In genomic region chr4:38868055-38868965, GRCh38 we compare ENCODE assay signal across 8 cellular contexts. TPM values are rescaled to one million over a fixed set of nuclear protein-coding genes. Genes with fewer than 3 reads are reported as not detected.
DNase-seq lines count a peak whose midpoint lies in the region; ATAC-seq, FAIRE-seq and TF ChIP-seq lines count a peak whose summit lies in the region.

No MANE protein-coding gene starts in this region.

- no peaks in the 10 kb centered on the region for H3K9me3 ChIP-seq in HUES64 (ENCODE audit: insufficient read depth, low read depth, low read length)
- H3K9me3 ChIP-seq in HepG2 (ENCODE audit: low read length), result no peaks in the 10 kb centered on the region
- H3K9me3 ChIP-seq in suprapubic skin, result no peaks in the 10 kb centered on the region

- no peak overlapping the region for H2AFZ ChIP-seq in HepG2 (ENCODE audit: low read length)

- no TSS peak for BruUV-seq in HepG2 (replicated peaks; lab: Mats Ljungman, UMichigan)

- peak overlapping the region; percentile 97 for H3K4me2 ChIP-seq in HepG2 (ENCODE audit: low read depth, low read length)

- peaks cover 4% of the 10 kb centered on the region; the same call in 1 of the 2 replicates for H4K20me1 ChIP-seq in HepG2 (ENCODE audit: insufficient read depth, low read length)

- peak overlapping the region; percentile 57 for H3K4me3 ChIP-seq in HUES64 (ENCODE audit: low read length)
- peak overlapping the region; percentile 78 to 93 for H3K4me3 ChIP-seq in cardiac fibroblast (replicated peaks in 1 of 2; ENCODE audit: low read depth in 2 of 2, low read length in 2 of 2)
- H3K4me3 ChIP-seq in HepG2 (replicated peaks in 1 of 3; ENCODE audit: insufficient read depth in 1 of 3, low read depth in 2 of 3, low read length in 3 of 3), result peak overlapping the region; percentile 72 to 96 (median 86)
- peak overlapping the region; percentile 61 for H3K4me3 ChIP-seq in suprapubic skin

- no peak for FAIRE-seq in HepG2 (lab: Jason Lieb, UNC)

- no peak for TF ChIP-seq EP300 in HepG2 (IDR thresholded peaks at IDR 0.05; ENCODE audit: low read depth in 2 of 2, low read length in 2 of 2)
- no peak for TF ChIP-seq EP300 in HepG2 (CRISPR knock-in tag; IDR thresholded peaks at IDR 0.05; ENCODE audit: borderline replicate concordance)
- TF ChIP-seq EP300 in suprapubic skin (IDR thresholded peaks at IDR 0.05), result no peak

- CTCF ChIA-PET in HepG2 (lab: Yijun Ruan, JAX; ENCODE audit: low intra/inter-chr PET ratio, low total read pairs), result no interaction called here

- TF ChIP-seq CTCF in cardiac fibroblast (IDR thresholded peaks at IDR 0.05; ENCODE audit: low read depth, low read length) (no peak), HepG2 (CRISPR knock-in tag; IDR thresholded peaks at IDR 0.05) (no peak), suprapubic skin (IDR thresholded peaks at IDR 0.05) (no peak)

- DNase-seq in DMS53 (lab: John Stamatoyannopoulos, UW), result peak; percentile 72
- peak; percentile 44 to 50 for DNase-seq in cardiac fibroblast (ENCODE audit: low read depth in 2 of 2)
- DNase-seq in HepG2 (ENCODE audit: low spot score), result no peak
- peak in 1 of 2 donors; percentile 81 for DNase-seq in suprapubic skin (ENCODE audit: low spot score in 2 of 2)
- DNase-seq in epidermal melanocyte (ENCODE audit: insufficient read length, low spot score), result no peak
- no peak for DNase-seq in mesenteric fat pad (ENCODE audit: low spot score)

- ATAC-seq in HepG2 (peak; percentile 39), GM18868 (IDR thresholded peaks at IDR 0.05; ENCODE audit: unreplicated experiment) (no peak)

- peak; percentile 50 to 52; a peak in 3 of 4 replicates for TF ChIP-seq POLR2A in HepG2 (IDR thresholded peaks at IDR 0.05; ENCODE audit: insufficient read depth in 1 of 2, low read depth in 2 of 2, low read length in 2 of 2)
- no peak for TF ChIP-seq POLR2A in suprapubic skin (IDR thresholded peaks at IDR 0.05)

- intact Hi-C loops in HepG2 (cut with micrococcal nuclease; ENCODE audit: unreplicated experiment), result no loop called here

- H3K9ac ChIP-seq in HUES64 (ENCODE audit: low read depth, low read length) (peak overlapping the region; percentile 80), HepG2 (ENCODE audit: insufficient read depth, low read depth, low read length) (peak overlapping the region; percentile 98)

- H3K27me3 ChIP-seq in HUES64 (ENCODE audit: insufficient read depth, low read length), result peaks cover 11% of the 10 kb centered on the region
- H3K27me3 ChIP-seq in HepG2 (ENCODE audit: control insufficient read depth in 1 of 2, insufficient read depth in 2 of 2, low read length in 2 of 2), result no peaks in the 10 kb centered on the region
- no peaks in the 10 kb centered on the region for H3K27me3 ChIP-seq in suprapubic skin

- POLR2A ChIA-PET in HepG2 (lab: Yijun Ruan, JAX), result interaction anchor here (0.6 kb wide), 1 partner anchor 1187 kb away, joined by 3 read pairs; no protein-coding TSS in a partner anchor

- no peak for TF ChIP-seq RAD21 in HepG2 (CRISPR knock-in tag; IDR thresholded peaks at IDR 0.05)

- H3K79me2 ChIP-seq in HepG2 (ENCODE audit: insufficient read depth, low read length), result peaks cover 31% of the 10 kb centered on the region

- in situ Hi-C loops in HepG2 (cut with HindIII; ENCODE audit: extremely low pct_ligation_motif_present, low pct_unique_long_range_greater_than_20kb), result no loop called here

- H3K27ac ChIP-seq in HUES64 (ENCODE audit: low read depth, low read length) (no peak overlapping the region), HepG2 (ENCODE audit: extremely low read length, insufficient read depth, low read length) (peak overlapping the region; percentile 89), suprapubic skin (peak overlapping the region; percentile 90)

- H3K4me1 ChIP-seq in HUES64 (ENCODE audit: insufficient read depth, low read length) (peaks cover 5% of the 10 kb centered on the region), HepG2 (ENCODE audit: insufficient read depth, low read length) (peaks cover 66% of the 10 kb centered on the region), suprapubic skin (peaks cover 52% of the 10 kb centered on the region)

- WGBS in HUES64, result 14% methylated on average over 29 of the region's 30 CpGs
- WGBS in HepG2 (ENCODE audit: low lambda C conversion rate), result 22% methylated on average over 18 of the region's 30 CpGs
- 29% methylated on average over 12 of the region's 30 CpGs for WGBS in suprapubic skin

- H3K36me3 ChIP-seq in HUES64 (ENCODE audit: insufficient read depth, low read length) (no peaks in the 10 kb centered on the region), HepG2 (replicated peaks in 1 of 2; ENCODE audit: control insufficient read depth in 1 of 2, insufficient read depth in 2 of 2, low read length in 2 of 2) (peaks cover 4 to 5% of the 10 kb centered on the region in 2 experiments), suprapubic skin (no peaks in the 10 kb centered on the region)

TF ChIP-seq in HepG2, 621 proteins besides CTCF, POLR2A, EP300 and RAD21 (continues in another document):
- TF ChIP-seq HNRNPUL1 (IDR thresholded peaks at IDR 0.05; ENCODE audit: low read depth, low read length) (no peak), DMAP1 (CRISPR knock-in tag; IDR thresholded peaks at IDR 0.05) (0 out of 2 replicates have a peak, but pooled peaks have one; percentile 29), ZNF670 (CRISPR knock-in tag; IDR thresholded peaks at IDR 0.05; ENCODE audit: borderline replicate concordance) (no peak)

RNA-seq across cellular contexts. Expression of gene FAM114A1, which starts 0.7 kb away (rescaled TPM):
- 5.2 TPM for polyA plus RNA-seq in HUES64 (2013, experiment 1 of 2)
- 5.2 TPM for polyA plus RNA-seq in HUES64 (2013, experiment 2 of 2)
- total RNA-seq in HepG2 (2016; rRNA removed; fragmentation: Illumina TruSeq; extraction: Trizol) (61.0 and 87.0 TPM in 2 replicates), suprapubic skin (10 to 100 TPM; 36.9 to 85.9 (median 44.5) TPM), mesenteric fat pad (81.3 TPM)
- 8.9 and 9.7 TPM in 2 replicates for total RNA-seq in HepG2 (2016; cell fraction: cytosol; rRNA removed; fragmentation: Illumina TruSeq; extraction: Trizol; ENCODE audit: low read depth)
- total RNA-seq in HepG2 (2016; cell fraction: insoluble cytoplasmic fraction; rRNA removed; fragmentation: Illumina TruSeq; extraction: Trizol), result 59.7 and 78.6 TPM in 2 replicates
- total RNA-seq in HepG2 (2016; cell fraction: membrane; rRNA removed; fragmentation: Illumina TruSeq; extraction: Trizol), result 27.8 and 30.9 TPM in 2 replicates
- total RNA-seq in HepG2 (2016; cell fraction: nucleus; rRNA removed; fragmentation: Illumina TruSeq; extraction: Trizol), result 36.3 and 40.0 TPM in 2 replicates
- polyA plus RNA-seq in HepG2 (2011; rRNA removed), result 70.4 and 76.9 TPM in 2 replicates
- polyA plus RNA-seq in HepG2 (2011; cell fraction: cytosol; rRNA removed), result 80.2 and 86.3 TPM in 2 replicates
- polyA plus RNA-seq in HepG2 (2011; cell fraction: nucleus; rRNA removed), result 71.8 and 99.8 TPM in 2 replicates
- 46.7 and 54.6 TPM in 2 replicates for polyA plus RNA-seq in HepG2 (2012)
- 6.6 and 8.5 TPM in 2 replicates for polyA plus RNA-seq in HepG2 (2016; cell fraction: cytosol; fragmentation: Illumina TruSeq; extraction: Trizol; ENCODE audit: low read depth)
- 47.8 and 57.1 TPM in 2 replicates for polyA plus RNA-seq in HepG2 (2016; cell fraction: insoluble cytoplasmic fraction; fragmentation: Illumina TruSeq; extraction: Trizol; ENCODE audit: low read depth)
- 14.4 and 15.0 TPM in 2 replicates for polyA plus RNA-seq in HepG2 (2016; cell fraction: membrane; fragmentation: Illumina TruSeq; extraction: Trizol; ENCODE audit: low read depth)
- polyA plus RNA-seq in HepG2 (2016; cell fraction: nucleus; fragmentation: Illumina TruSeq; extraction: Trizol; ENCODE audit: insufficient read depth, low read depth), result 39.6 and 49.5 TPM in 2 replicates
- 28.7 and 145 TPM in 2 replicates for polyA minus RNA-seq in HepG2 (2011; rRNA and poly(A)+ RNA removed; ENCODE audit: low replicate concordance)
- 64.1 and 82.7 TPM in 2 replicates for polyA minus RNA-seq in HepG2 (2011; cell fraction: cytosol; rRNA and poly(A)+ RNA removed)
- 115 and 140 TPM in 2 replicates for polyA minus RNA-seq in HepG2 (2011; cell fraction: nucleus; rRNA and poly(A)+ RNA removed)

RNA-seq across cellular contexts. Expression of gene TLR6, which starts 11.7 kb away (rescaled TPM):
- 0.10 TPM for polyA plus RNA-seq in HUES64 (2013, experiment 1 of 2)
- 0.06 TPM for polyA plus RNA-seq in HUES64 (2013, experiment 2 of 2)
- total RNA-seq in HepG2 (2016; rRNA removed; fragmentation: Illumina TruSeq; extraction: Trizol), result 0.52 and 0.71 TPM in 2 replicates
- total RNA-seq in HepG2 (2016; cell fraction: cytosol; rRNA removed; fragmentation: Illumina TruSeq; extraction: Trizol; ENCODE audit: low read depth), result 0.40 and 0.62 TPM in 2 replicates
- 0.31 and 0.54 TPM in 2 replicates for total RNA-seq in HepG2 (2016; cell fraction: insoluble cytoplasmic fraction; rRNA removed; fragmentation: Illumina TruSeq; extraction: Trizol)
- total RNA-seq in HepG2 (2016; cell fraction: membrane; rRNA removed; fragmentation: Illumina TruSeq; extraction: Trizol), result 1.0 and 1.2 TPM in 2 replicates
- 0.71 and 0.72 TPM in 2 replicates for total RNA-seq in HepG2 (2016; cell fraction: nucleus; rRNA removed; fragmentation: Illumina TruSeq; extraction: Trizol)
- 0.18 and 0.33 TPM in 2 replicates for polyA plus RNA-seq in HepG2 (2011; rRNA removed)
- 0.05 and 0.12 TPM in 2 replicates for polyA plus RNA-seq in HepG2 (2011; cell fraction: cytosol; rRNA removed)
- polyA plus RNA-seq in HepG2 (2011; cell fraction: nucleus; rRNA removed), result 0.19 and 0.23 TPM in 2 replicates
- polyA plus RNA-seq in HepG2 (2012), result 0.12 and 0.39 TPM in 2 replicates
- 0.02 TPM in 1 of 2 replicates, not detected in the other for polyA plus RNA-seq in HepG2 (2016; cell fraction: cytosol; fragmentation: Illumina TruSeq; extraction: Trizol; ENCODE audit: low read depth)
- polyA plus RNA-seq in HepG2 (2016; cell fraction: insoluble cytoplasmic fraction; fragmentation: Illumina TruSeq; extraction: Trizol; ENCODE audit: low read depth), result 0.17 and 0.19 TPM in 2 replicates
- polyA plus RNA-seq in HepG2 (2016; cell fraction: membrane; fragmentation: Illumina TruSeq; extraction: Trizol; ENCODE audit: low read depth), result 0.03 and 0.06 TPM in 2 replicates
- polyA plus RNA-seq in HepG2 (2016; cell fraction: nucleus; fragmentation: Illumina TruSeq; extraction: Trizol; ENCODE audit: insufficient read depth, low read depth), result 0.61 and 0.71 TPM in 2 replicates
- polyA minus RNA-seq in HepG2 (2011; rRNA and poly(A)+ RNA removed; ENCODE audit: low replicate concordance), result 0.20 and 7.2 TPM in 2 replicates
- polyA minus RNA-seq in HepG2 (2011; cell fraction: cytosol; rRNA and poly(A)+ RNA removed), result 0.26 and 0.59 TPM in 2 replicates
- polyA minus RNA-seq in HepG2 (2011; cell fraction: nucleus; rRNA and poly(A)+ RNA removed), result 0.62 and 0.90 TPM in 2 replicates
- 1 to 10 TPM; 2.1 to 6.4 (median 2.5) TPM for total RNA-seq in suprapubic skin
- total RNA-seq in mesenteric fat pad, result 7.3 TPM

Comparison
In these comparisons a context has a peak if more than half of its experiments do, and no peak if none do; other contexts are left out.
1. DNase-seq: peak in DMS53 (single experiment) and cardiac fibroblast (2 of 2); none in HepG2 (single experiment), epidermal melanocyte (single experiment) and mesenteric fat pad (single experiment).
2. POLR2A ChIP-seq: peak in HepG2 (2 of 2); none in suprapubic skin (0 of 2).
3. Peak in every context shown above with its lines, with median percentiles within 50 percentile points of each other: H3K4me3 ChIP-seq.